ENCODE assay signal across 19 cellular contexts in genomic region chr20:10367921-10368701, GRCh38.
A peak's percentile ranks its signal among the peaks of the same experiment; 100 is the strongest.
DNase-seq lines count a peak whose midpoint lies in the region; ATAC-seq, FAIRE-seq and TF ChIP-seq lines count a peak whose summit lies in the region.
"Had no signal": no experiment of that assay in that cellular context is flagged by ENCODE, and none has a peak within 500 bp of the region (broad histone marks: within the 10 kb centered on the region; RNA-seq: fewer than 3 reads in every experiment).

No MANE protein-coding gene starts in this region.

- in situ Hi-C loops in HepG2 (cut with HindIII; ENCODE audit: extremely low pct_ligation_motif_present, low pct_unique_long_range_greater_than_20kb): no loop called here

- H3K4me3 ChIP-seq in GM23338 (no peak overlapping the region), HepG2 (replicated peaks in 1 of 3; ENCODE audit: insufficient read depth in 1 of 3, low read depth in 2 of 3, low read length in 3 of 3) (peak overlapping the region; percentile 27 to 37 (median 36)), adrenal gland (no peak overlapping the region)

- H3F3A ChIP-seq in GM23338 (replicated peaks; ENCODE audit: low read depth): no peaks in the 10 kb centered on the region

- WGBS in HepG2 (ENCODE audit: low lambda C conversion rate): 27% methylated on average over 12 of the region's 12 CpGs
- WGBS in adrenal gland, 4 donors: 88 to 95% (median 91%) methylated on average over 12 of the region's 12 CpGs

- H3K79me2 ChIP-seq in GM23338 (replicated peaks; ENCODE audit: insufficient read depth) (no peaks in the 10 kb centered on the region), HepG2 (ENCODE audit: insufficient read depth, low read length) (no peaks in the 10 kb centered on the region)

- no peaks in the 10 kb centered on the region for H4K20me1 ChIP-seq in GM23338 (replicated peaks; ENCODE audit: insufficient read depth)
- H4K20me1 ChIP-seq in HepG2 (ENCODE audit: insufficient read depth, low read length): no peaks in the 10 kb centered on the region

- H3K4me1 ChIP-seq in GM23338 (ENCODE audit: insufficient read depth) (peaks cover 5% of the 10 kb centered on the region; the same call in 1 of the 2 replicates), HepG2 (ENCODE audit: insufficient read depth, low read length) (peaks cover 88% of the 10 kb centered on the region), adrenal gland (replicated peaks in 1 of 2) (no peaks in the 10 kb centered on the region)

- intact Hi-C loops in HepG2 (cut with micrococcal nuclease; ENCODE audit: unreplicated experiment): loop anchor here (2.0 to 5.0 kb wide), 4 partner anchors 39 to 339 kb away; partner anchors contain the start of gene JAG1
- intact Hi-C loops in adrenal gland (cut with DNase I): no loop called here

- H3K4me3 Mint-ChIP-seq in GM23338: no peak overlapping the region
- no peak overlapping the region for H3K4me3 Mint-ChIP-seq in WTC11
- H3K4me3 Mint-ChIP-seq in nephron: no peak overlapping the region
- H3K4me3 Mint-ChIP-seq: CD4-positive, alpha-beta memory T cell; H9 had no signal

- no peak overlapping the region for H3K4me2 ChIP-seq in GM23338
- H3K4me2 ChIP-seq in HepG2 (ENCODE audit: low read depth, low read length): peak overlapping the region; percentile 66

- TF ChIP-seq EP300 in HepG2 (IDR thresholded peaks at IDR 0.05; ENCODE audit: low read depth in 2 of 2, low read length in 2 of 2) (peak in 1 of 2 experiments; percentile 96; a peak in 2 of 4 replicates), HepG2 (CRISPR knock-in tag; IDR thresholded peaks at IDR 0.05; ENCODE audit: borderline replicate concordance) (0 out of 2 replicates have a peak, but pooled peaks have one; percentile 17)

- DNase-seq in GM23338 (ENCODE audit: low spot score): no peak
- DNase-seq in WTC11 (ENCODE audit: low spot score): no peak
- peak; percentile 93 for DNase-seq in HepG2 (ENCODE audit: low spot score)
- no peak for DNase-seq in adrenal gland
- no peak for DNase-seq in SIG-M5 (lab: John Stamatoyannopoulos, UW)
- DNase-seq in NCI-H1048 (lab: John Stamatoyannopoulos, UW): no peak
- DNase-seq: 8988T; C1 segment of cervical spinal cord; Calu3; CD4-positive, alpha-beta memory T cell; COR-L47; DMS53; GF-D8; H9 had no signal

- TF ChIP-seq CTCF in GM23338 (conservative IDR thresholded peaks at IDR 0.05; ENCODE audit: low read depth in 2 of 2): no peak
- TF ChIP-seq CTCF in WTC11 (IDR thresholded peaks at IDR 0.05): no peak
- no peak for TF ChIP-seq CTCF in HepG2 (CRISPR knock-in tag; IDR thresholded peaks at IDR 0.05)
- TF ChIP-seq CTCF in nephron (IDR thresholded peaks at IDR 0.05; ENCODE audit: unreplicated experiment in 3 of 3): no peak
- no peak for TF ChIP-seq CTCF in adrenal gland (IDR thresholded peaks at IDR 0.05)

- peak overlapping the region; percentile 50 for H3K9ac ChIP-seq in HepG2 (ENCODE audit: insufficient read depth, low read depth, low read length)

- H3K27ac ChIP-seq in GM23338 (ENCODE audit: low read depth) (no peak overlapping the region), HepG2 (ENCODE audit: extremely low read length, insufficient read depth, low read length) (peak overlapping the region; percentile 70), adrenal gland (no peak overlapping the region)

- POLR2A ChIA-PET in WTC11 (lab: Charles Lee) (no interaction called here), HepG2 (lab: Yijun Ruan, JAX) (interaction anchor here (0.7 to 2.7 kb wide), 3 partner anchors 40 to 304 kb away, joined by 3 to 20 read pairs (median 5); partner anchors contain the start of genes MKKS and SLX4IP)

- H3K9me2 ChIP-seq in GM23338 (ENCODE audit: insufficient read depth): no peaks in the 10 kb centered on the region

- no peaks in the 10 kb centered on the region for H3K27me3 ChIP-seq in GM23338 (ENCODE audit: insufficient read depth)
- no peaks in the 10 kb centered on the region for H3K27me3 ChIP-seq in HepG2 (ENCODE audit: control insufficient read depth in 1 of 2, insufficient read depth in 2 of 2, low read length in 2 of 2)
- no peaks in the 10 kb centered on the region for H3K27me3 ChIP-seq in adrenal gland

- peak; percentile 62 for FAIRE-seq in HepG2 (lab: Jason Lieb, UNC)
- FAIRE-seq: GM12891, GM18507, H1 had no signal

- no peaks in the 10 kb centered on the region; the same call in 1 of the 3 replicates for H3K9me3 Mint-ChIP-seq in GM23338
- peaks cover 5% of the 10 kb centered on the region for H3K9me3 Mint-ChIP-seq in WTC11
- H3K9me3 Mint-ChIP-seq in nephron: peaks cover under 1% of the 10 kb centered on the region
- H3K9me3 Mint-ChIP-seq: H9 had no signal

- peak overlapping the region; percentile 56; the same call in 1 of the 2 replicates for H2AFZ ChIP-seq in GM23338
- peak overlapping the region; percentile 34 for H2AFZ ChIP-seq in HepG2 (ENCODE audit: low read length)

- peak; percentile 22; the same call in 1 of the 2 replicates for TF ChIP-seq RAD21 in HepG2 (CRISPR knock-in tag; IDR thresholded peaks at IDR 0.05)

- TSS peak; percentile 93 for BruUV-seq in HepG2 (replicated peaks; lab: Mats Ljungman, UMichigan)

- ATAC-seq in GM23338: no peak
- no peak for ATAC-seq in WTC11
- ATAC-seq in HepG2: peak; percentile 89
- ATAC-seq: HCT116 had no signal

- H3K4me1 Mint-ChIP-seq in GM23338 (no peaks in the 10 kb centered on the region; the same call in 2 of the 3 replicates), WTC11 (peaks cover 8% of the 10 kb centered on the region), nephron (no peaks in the 10 kb centered on the region)

- no peaks in the 10 kb centered on the region for H3K27me3 Mint-ChIP-seq in GM23338 (ENCODE audit: insufficient read depth, low read depth, poor library complexity)
- H3K27me3 Mint-ChIP-seq in WTC11 (ENCODE audit: low read depth): no peaks in the 10 kb centered on the region
- H3K27me3 Mint-ChIP-seq in nephron (ENCODE audit: low read depth): no peaks in the 10 kb centered on the region

- H3K9me3 ChIP-seq in HepG2 (ENCODE audit: low read length) (no peaks in the 10 kb centered on the region), adrenal gland (replicated peaks in 1 of 3) (no peaks in the 10 kb centered on the region)

- H3K27ac Mint-ChIP-seq in GM23338: no peak overlapping the region
- H3K27ac Mint-ChIP-seq in WTC11: no peak overlapping the region
- H3K27ac Mint-ChIP-seq in nephron: peak overlapping the region in 2 of 3 experiments; percentile 35 to 65
- H3K27ac Mint-ChIP-seq: CD4-positive, alpha-beta memory T cell had no signal

- H3K36me3 ChIP-seq in GM23338 (ENCODE audit: insufficient read depth) (no peaks in the 10 kb centered on the region), HepG2 (replicated peaks in 1 of 2; ENCODE audit: control insufficient read depth in 1 of 2, insufficient read depth in 2 of 2, low read length in 2 of 2) (no peaks in the 10 kb centered on the region), adrenal gland (replicated peaks in 1 of 2) (no peaks in the 10 kb centered on the region)

- H3K36me3 Mint-ChIP-seq in GM23338 (ENCODE audit: low read depth): no peaks in the 10 kb centered on the region
- peaks cover under 1% of the 10 kb centered on the region for H3K36me3 Mint-ChIP-seq in WTC11
- H3K36me3 Mint-ChIP-seq in nephron (ENCODE audit: low read depth): no peaks in the 10 kb centered on the region
- H3K36me3 Mint-ChIP-seq: CD4-positive, alpha-beta memory T cell had no signal

- TF ChIP-seq POLR2A in HepG2 (IDR thresholded peaks at IDR 0.05; ENCODE audit: insufficient read depth in 1 of 2, low read depth in 2 of 2, low read length in 2 of 2) (peak in 1 of 2 experiments; percentile 16; a peak in 1 of 4 replicates), adrenal gland (IDR thresholded peaks at IDR 0.05) (no peak)

- CTCF ChIA-PET in WTC11 (lab: Charles Lee) (interaction anchor here (0.7 kb wide), 1 partner anchor 10 kb away, joined by 3 read pairs; no protein-coding TSS in a partner anchor), HepG2 (lab: Yijun Ruan, JAX; ENCODE audit: low intra/inter-chr PET ratio, low total read pairs) (no interaction called here)

TF ChIP-seq in GM23338, 12 proteins besides CTCF, POLR2A, EP300 and RAD21 (continues in another document):
- TF ChIP-seq EZH2phosphoT487 (IDR thresholded peaks at IDR 0.05; ENCODE audit: unreplicated experiment): no peak
- TF ChIP-seq NANOG (IDR thresholded peaks at IDR 0.05; ENCODE audit: borderline replicate concordance): no peak
- TF ChIP-seq POLR2AphosphoS5 (IDR thresholded peaks at IDR 0.05; ENCODE audit: low read depth): no peak

TF ChIP-seq in WTC11, 78 proteins besides CTCF, POLR2A, EP300 and RAD21:
- no peak for TF ChIP-seq NFE2L1 (CRISPR knock-in tag; IDR thresholded peaks at IDR 0.05)
- 0 out of 2 replicates have a peak, but pooled peaks have one; percentile 25 for TF ChIP-seq GABPB1 (CRISPR knock-in tag; IDR thresholded peaks at IDR 0.05)

TF ChIP-seq in HepG2, 621 proteins besides CTCF, POLR2A, EP300 and RAD21 (continues in another document):
- TF ChIP-seq KLF16 (CRISPR knock-in tag; IDR thresholded peaks at IDR 0.05) (peak in 1 of 2 experiments; percentile 86; a peak in 1 of 4 replicates), ZNF549 (CRISPR knock-in tag; IDR thresholded peaks at IDR 0.05) (peak; percentile 33; the same call in 1 of the 2 replicates), ZNF710 (CRISPR knock-in tag; IDR thresholded peaks at IDR 0.05; ENCODE audit: borderline replicate concordance) (peak; percentile 95; the same call in 1 of the 2 replicates)

Comparison
In these comparisons a context has a peak if more than half of its experiments do, and no peak if none do; other contexts are left out.
1. H3K4me3 ChIP-seq: peak in HepG2 (3 of 3); none in GM23338 (single experiment) and adrenal gland (0 of 4).
2. H3K27ac Mint-ChIP-seq: peak in nephron (2 of 3); none in GM23338 (single experiment) and WTC11 (single experiment).